ENCODE assay signal across 8 cellular contexts in genomic region chr12:19130224-19131019, GRCh38. TPM values are rescaled to one million over a fixed set of nuclear protein-coding genes. Genes with fewer than 3 reads are reported as not detected.
A peak's percentile ranks its signal among the peaks of the same experiment; 100 is the strongest.
DNase-seq lines count a peak whose midpoint lies in the region; ATAC-seq, FAIRE-seq and TF ChIP-seq lines count a peak whose summit lies in the region.

No MANE protein-coding gene starts in this region.

- no peaks in the 10 kb centered on the region for H3K36me3 ChIP-seq in CD4-positive, CD25-positive, alpha-beta regulatory T cell (ENCODE audit: control insufficient read depth, insufficient read depth, low read length)
- H3K36me3 ChIP-seq in H7 (replicated peaks; ENCODE audit: control insufficient read depth, insufficient read depth, low read length) (no peaks in the 10 kb centered on the region), bronchial epithelial cell (ENCODE audit: control insufficient read depth, insufficient read depth, low read length) (no peaks in the 10 kb centered on the region), kidney (ENCODE audit: control insufficient read depth in 1 of 2, insufficient read depth in 2 of 2, low read length in 2 of 2) (no peaks in the 10 kb centered on the region)

- peak overlapping the region; percentile 76 to 93 for H3K9ac ChIP-seq in kidney (ENCODE audit: low read length in 2 of 2)

- peaks cover 44% of the 10 kb centered on the region for H3K27me3 Mint-ChIP-seq in CD4-positive, CD25-positive, alpha-beta regulatory T cell

- intact Hi-C loops in kidney (cut with DNase I) = no loop called here

- peak overlapping the region; percentile 83 to 93 (median 86) for H3K4me3 Mint-ChIP-seq in CD4-positive, CD25-positive, alpha-beta regulatory T cell

- DNase-seq in CD4-positive, CD25-positive, alpha-beta regulatory T cell = no peak
- peak; percentile 76 for DNase-seq in H7
- peak; percentile 58 for DNase-seq in SK-N-DZ (ENCODE audit: low spot score)
- DNase-seq in bronchial epithelial cell (ENCODE audit: low read depth) = no peak
- peak; percentile 84 for DNase-seq in kidney
- DNase-seq in NCI-H1436 (lab: John Stamatoyannopoulos, UW) = no peak
- DNase-seq in NCI-H2171 (lab: John Stamatoyannopoulos, UW) = no peak

- H3K4me1 ChIP-seq in CD4-positive, CD25-positive, alpha-beta regulatory T cell (ENCODE audit: control insufficient read depth, insufficient read depth, low read length, poor library complexity, severe bottlenecking) = peaks cover 15% of the 10 kb centered on the region
- no peaks in the 10 kb centered on the region for H3K4me1 ChIP-seq in kidney (ENCODE audit: control insufficient read depth in 1 of 2, insufficient read depth in 1 of 2, low read depth in 1 of 2, low read length in 2 of 2)

- ATAC-seq in CD4-positive, CD25-positive, alpha-beta regulatory T cell (ENCODE audit: low read depth in 2 of 2) = no peak

- peak overlapping the region; percentile 49 for H3K4me3 ChIP-seq in CD4-positive, CD25-positive, alpha-beta regulatory T cell (ENCODE audit: low read depth, low read length)
- H3K4me3 ChIP-seq in H7 (ENCODE audit: insufficient read depth, low read depth, low read length) (peak overlapping the region; percentile 84), bronchial epithelial cell (ENCODE audit: low read depth, low read length) (peak overlapping the region; percentile 78), kidney (ENCODE audit: low read length in 2 of 2) (peak overlapping the region; percentile 90 to 96), skin epidermis (peak overlapping the region; percentile 54 to 96 (median 90))

- H3K9me3 Mint-ChIP-seq in CD4-positive, CD25-positive, alpha-beta regulatory T cell = peaks cover 0 to 18% (median 3%) of the 10 kb centered on the region in 7 donors

- peaks cover 0 to 7% of the 10 kb centered on the region in 2 experiments for H3K9me3 ChIP-seq in CD4-positive, CD25-positive, alpha-beta regulatory T cell (ENCODE audit: control insufficient read depth in 2 of 2, low read length in 2 of 2)
- H3K9me3 ChIP-seq in kidney (ENCODE audit: control insufficient read depth in 1 of 2, low read length in 2 of 2) = peaks cover 2 to 18% of the 10 kb centered on the region in 2 donors

- no peaks in the 10 kb centered on the region for H3K27me3 ChIP-seq in CD4-positive, CD25-positive, alpha-beta regulatory T cell (ENCODE audit: control insufficient read depth, insufficient read depth, low read length)
- H3K27me3 ChIP-seq in H7 (ENCODE audit: control insufficient read depth, insufficient read depth, low read length) (no peaks in the 10 kb centered on the region; the same call in 1 of the 2 replicates), bronchial epithelial cell (ENCODE audit: control insufficient read depth, insufficient read depth, low read length) (no peaks in the 10 kb centered on the region)

- peak overlapping the region in 2 of 3 donors; percentile 46 to 82 for H3K27ac Mint-ChIP-seq in CD4-positive, CD25-positive, alpha-beta regulatory T cell

- TF ChIP-seq CTCF in bronchial epithelial cell (IDR thresholded peaks at IDR 0.05; ENCODE audit: insufficient read depth, low read length, severe bottlenecking) = no peak
- TF ChIP-seq CTCF in kidney (IDR thresholded peaks at IDR 0.05; ENCODE audit: borderline replicate concordance, extremely low read depth, insufficient read depth) = no peak

- H3K27ac ChIP-seq in CD4-positive, CD25-positive, alpha-beta regulatory T cell (ENCODE audit: insufficient read depth, low read length, poor library complexity, severe bottlenecking) = no peak overlapping the region
- H3K27ac ChIP-seq in kidney (ENCODE audit: low read depth in 2 of 2, low read length in 2 of 2) = peak overlapping the region; percentile 86 to 89
- peak overlapping the region; percentile 62 to 96 (median 90) for H3K27ac ChIP-seq in skin epidermis

- H3K36me3 Mint-ChIP-seq in CD4-positive, CD25-positive, alpha-beta regulatory T cell = no peaks in the 10 kb centered on the region

- H3K4me1 Mint-ChIP-seq in CD4-positive, CD25-positive, alpha-beta regulatory T cell = peaks cover 7 to 17% (median 11%) of the 10 kb centered on the region in 4 donors

- FAIRE-seq in bronchial epithelial cell (lab: Jason Lieb, UNC) (no peak), kidney (lab: Jason Lieb, UNC) (no peak)

RNA-seq across cellular contexts. Expression of gene PLEKHA5, which starts 0.9 kb away (rescaled TPM):
- 14.7 TPM for total RNA-seq in CD4-positive, CD25-positive, alpha-beta regulatory T cell
- 1 to 10 TPM; 1.2 to 3.1 (median 2.7) TPM for polyA plus RNA-seq in CD4-positive, CD25-positive, alpha-beta regulatory T cell
- total RNA-seq in H7 (2014; rRNA removed; shearing (Covaris generic)) = 33.9 and 47.1 TPM in 2 replicates
- 15.7 and 19.1 TPM in 2 replicates for polyA plus RNA-seq in SK-N-DZ (2014; cell fraction: cytosol; rRNA removed)
- polyA plus RNA-seq in SK-N-DZ (2014; cell fraction: nucleus; rRNA removed) = 29.1 and 30.4 TPM in 2 replicates
- total RNA-seq in bronchial epithelial cell = 24.0 and 31.1 TPM in 2 replicates
- 52.9 TPM for total RNA-seq in kidney
- 26.6 TPM for polyA plus RNA-seq in kidney (ENCODE audit: insufficient read depth, low read depth, low replicate concordance)

Comparison
In these comparisons a context has a peak if more than half of its experiments do, and no peak if none do; other contexts are left out.
1. DNase-seq: peak in H7 (single experiment), SK-N-DZ (single experiment) and kidney (single experiment); none in CD4-positive, CD25-positive, alpha-beta regulatory T cell (0 of 3), bronchial epithelial cell (single experiment), NCI-H1436 (single experiment) and NCI-H2171 (single experiment).
2. Peak in every context shown above with its lines, with median percentiles within 50 percentile points of each other: H3K4me3 ChIP-seq.